21 cellular contexts compared by ENCODE assay signal in the genomic region with DNA sequence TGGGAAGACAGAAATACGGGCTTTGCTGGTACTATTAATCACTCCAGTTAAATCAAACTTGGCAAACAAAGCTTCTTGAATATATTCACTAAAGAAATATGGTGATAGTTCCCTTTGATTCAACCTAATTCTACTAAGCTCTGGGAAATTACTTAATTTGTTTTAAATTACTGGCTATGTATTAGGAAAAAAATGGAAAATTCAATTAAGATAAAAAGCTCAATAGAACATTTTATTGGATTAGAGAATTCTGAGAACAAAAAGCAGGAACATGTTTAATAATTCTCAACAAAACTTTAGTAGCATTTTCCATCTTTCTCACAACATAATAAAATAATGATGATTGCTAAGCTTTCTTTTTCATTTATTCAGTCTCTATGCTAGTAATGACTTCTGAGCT. TPM values are rescaled to one million over a fixed set of nuclear protein-coding genes. Genes with fewer than 3 reads are reported as not detected.
"Had no signal": no experiment of that assay in that cellular context is flagged by ENCODE, and none has a peak within 500 bp of the region (broad histone marks: within the 10 kb centered on the region; RNA-seq: fewer than 3 reads in every experiment).

No MANE protein-coding gene starts in this region.

- H3K4me1 Mint-ChIP-seq: activated CD4-positive, alpha-beta memory T cell treated with anti-CD3 and anti-CD28 coated beads, Interleukin-2, amount 10 ng/mL, durations not matched to agents 7 days and 5 days; activated CD8-positive, alpha-beta memory T cell treated with anti-CD3 and anti-CD28 coated beads, Interleukin-2, amount 10 ng/mL, durations not matched to agents 7 days and 5 days; central memory CD8-positive, alpha-beta T cell; immature natural killer cell; stimulated activated memory B cell treated with anti-CD40 and anti-IgM and Interleukin-4, amounts not matched to agents 10 μg/mL and 1 μg/mL and 100 μg/mL, for 72 hours had no signal

- H3K27me3 Mint-ChIP-seq: activated CD4-positive, alpha-beta memory T cell treated with anti-CD3 and anti-CD28 coated beads, Interleukin-2, amount 10 ng/mL, durations not matched to agents 7 days and 5 days; activated CD8-positive, alpha-beta memory T cell treated with anti-CD3 and anti-CD28 coated beads, Interleukin-2, amount 10 ng/mL, durations not matched to agents 7 days and 5 days; activated naive CD8-positive, alpha-beta T cell treated with anti-CD3 and anti-CD28 coated beads, Interleukin-2, amount 10 ng/mL, durations not matched to agents 7 days and 5 days; central memory CD8-positive, alpha-beta T cell; stimulated activated memory B cell treated with anti-CD40 and anti-IgM and Interleukin-4, amounts not matched to agents 10 μg/mL and 1 μg/mL and 100 μg/mL, for 72 hours had no signal

- H3K4me3 ChIP-seq: colonic mucosa, heart left ventricle, lower lobe of right lung, prostate gland, spleen, thoracic aorta had no signal

- H3K9me3 Mint-ChIP-seq: activated CD4-positive, alpha-beta memory T cell treated with anti-CD3 and anti-CD28 coated beads, Interleukin-2, amount 10 ng/mL, durations not matched to agents 7 days and 5 days; activated naive CD8-positive, alpha-beta T cell treated with anti-CD3 and anti-CD28 coated beads, Interleukin-2, amount 10 ng/mL, durations not matched to agents 7 days and 5 days; activated T-helper 2 cell treated with anti-CD3 and anti-CD28 coated beads, Interferon-gamma antibody, Interleukin-2, Interleukin-4, amounts not matched to agents 10 μg/mL and 5 μg/mL and 100 μg/mL, durations not matched to agents 14 hours and 24 hours and 36 hours; central memory CD8-positive, alpha-beta T cell; immature natural killer cell; stimulated activated memory B cell treated with anti-CD40 and anti-IgM and Interleukin-4, amounts not matched to agents 10 μg/mL and 1 μg/mL and 100 μg/mL, for 72 hours; T-helper 2 cell treated with Interferon-gamma antibody and Interleukin-4, amounts not matched to agents 5 μg/mL and 100 μg/mL, for 36 hours had no signal

- H3K27ac Mint-ChIP-seq: activated CD4-positive, alpha-beta memory T cell treated with anti-CD3 and anti-CD28 coated beads, Interleukin-2, amount 10 ng/mL, durations not matched to agents 7 days and 5 days; activated CD8-positive, alpha-beta memory T cell treated with anti-CD3 and anti-CD28 coated beads, Interleukin-2, amount 10 ng/mL, durations not matched to agents 7 days and 5 days; activated naive CD8-positive, alpha-beta T cell treated with anti-CD3 and anti-CD28 coated beads, Interleukin-2, amount 10 ng/mL, durations not matched to agents 7 days and 5 days; activated T-helper 2 cell treated with anti-CD3 and anti-CD28 coated beads, Interferon-gamma antibody, Interleukin-2, Interleukin-4, amounts not matched to agents 10 μg/mL and 5 μg/mL and 100 μg/mL, durations not matched to agents 14 hours and 24 hours and 36 hours; immature natural killer cell; T-helper 2 cell treated with Interferon-gamma antibody and Interleukin-4, amounts not matched to agents 5 μg/mL and 100 μg/mL, for 36 hours had no signal

- H3K4me3 Mint-ChIP-seq: activated CD4-positive, alpha-beta memory T cell treated with anti-CD3 and anti-CD28 coated beads, Interleukin-2, amount 10 ng/mL, durations not matched to agents 7 days and 5 days; activated CD8-positive, alpha-beta memory T cell treated with anti-CD3 and anti-CD28 coated beads, Interleukin-2, amount 10 ng/mL, durations not matched to agents 7 days and 5 days; activated naive CD8-positive, alpha-beta T cell treated with anti-CD3 and anti-CD28 coated beads, Interleukin-2, amount 10 ng/mL, durations not matched to agents 7 days and 5 days; central memory CD8-positive, alpha-beta T cell; immature natural killer cell; stimulated activated memory B cell treated with anti-CD40 and anti-IgM and Interleukin-4, amounts not matched to agents 10 μg/mL and 1 μg/mL and 100 μg/mL, for 72 hours; T-helper 2 cell treated with Interferon-gamma antibody and Interleukin-4, amounts not matched to agents 5 μg/mL and 100 μg/mL, for 36 hours had no signal

- H3K4me1 ChIP-seq: colonic mucosa, lower lobe of right lung, prostate gland, spleen had no signal

- H3K36me3 ChIP-seq: colonic mucosa had no signal

- ATAC-seq: activated CD8-positive, alpha-beta memory T cell treated with anti-CD3 and anti-CD28 coated beads, Interleukin-2, amount 10 ng/mL, durations not matched to agents 7 days and 5 days; lower lobe of right lung; sciatic nerve; stimulated activated memory B cell treated with anti-CD40 and anti-IgM and Interleukin-4, amounts not matched to agents 10 μg/mL and 1 μg/mL and 100 μg/mL, for 72 hours had no signal

- H3K27me3 ChIP-seq: colonic mucosa, heart left ventricle, spleen had no signal

- DNase-seq: activated CD4-positive, alpha-beta memory T cell treated with anti-CD3 and anti-CD28 coated beads, Interleukin-2, amount 10 ng/mL, durations not matched to agents 7 days and 5 days; activated CD4-positive, alpha-beta T cell treated with anti-CD3 and anti-CD28 coated beads for 4 hours; activated CD8-positive, alpha-beta memory T cell treated with anti-CD3 and anti-CD28 coated beads, Interleukin-2, amount 10 ng/mL, durations not matched to agents 7 days and 5 days; activated naive CD4-positive, alpha-beta T cell treated with Interleukin-2 at 50 U/mL for 16 hours; activated naive CD8-positive, alpha-beta T cell treated with anti-CD3 and anti-CD28 coated beads, Interleukin-2, amount 10 ng/mL, durations not matched to agents 7 days and 5 days; activated T-cell treated with anti-CD3 and anti-CD28 coated beads, Interleukin-2, amount 50 U/mL, for 1 hour; amygdala; colonic mucosa; immature natural killer cell; lower lobe of right lung; spleen; stimulated activated CD4-positive, alpha-beta T cell treated with anti-CD3 and anti-CD28 coated beads, Interleukin-4, amount 100 ng/mL, for 4 hours had no signal

- H3K27ac ChIP-seq: colonic mucosa, lower lobe of right lung, prostate gland, spleen, thoracic aorta had no signal

- H3K9me3 ChIP-seq: colonic mucosa, heart left ventricle, lower lobe of right lung, prostate gland, spleen, thoracic aorta had no signal

RNA-seq across cellular contexts. Expression of a gene that starts 30.2 kb away (rescaled TPM):
- total RNA-seq: activated CD4-positive, alpha-beta memory T cell treated with anti-CD3 and anti-CD28 coated beads, Interleukin-2, amount 10 ng/mL, durations not matched to agents 7 days and 5 days; activated CD8-positive, alpha-beta memory T cell treated with anti-CD3 and anti-CD28 coated beads, Interleukin-2, amount 10 ng/mL, durations not matched to agents 7 days and 5 days; activated naive CD8-positive, alpha-beta T cell treated with anti-CD3 and anti-CD28 coated beads, Interleukin-2, amount 10 ng/mL, durations not matched to agents 7 days and 5 days; activated T-helper 2 cell treated with anti-CD3 and anti-CD28 coated beads, Interferon-gamma antibody, Interleukin-2, Interleukin-4, amounts not matched to agents 10 μg/mL and 5 μg/mL and 100 μg/mL, durations not matched to agents 14 hours and 24 hours and 36 hours; lower lobe of right lung; spleen had no signal
- polyA plus RNA-seq: immature natural killer cell, neural cell had no signal
